8 cellular contexts compared by ENCODE assay signal in genomic region chr1:10338047-10338446, GRCh38.
DNase-seq lines count a peak whose midpoint lies in the region; ATAC-seq and TF ChIP-seq lines count a peak whose summit lies in the region.

No MANE protein-coding gene starts in this region.

- no peak overlapping the region for H3K4me3 Mint-ChIP-seq in nephron progenitor cell

- H3K27me3 ChIP-seq in MM.1S (replicated peaks; ENCODE audit: insufficient read depth, low read length) (no peaks in the 10 kb centered on the region), fibroblast of lung (ENCODE audit: control insufficient read depth, insufficient read depth, low read length) (no peaks in the 10 kb centered on the region), uterus (no peaks in the 10 kb centered on the region)

- peaks cover 10% of the 10 kb centered on the region for H3K4me1 Mint-ChIP-seq in nephron progenitor cell

- intact Hi-C loops in uterus (cut with DNase I; ENCODE audit: low total_unique reads) = no loop called here

- no peaks in the 10 kb centered on the region for H3K9me3 Mint-ChIP-seq in nephron progenitor cell

- H3K27me3 Mint-ChIP-seq in nephron progenitor cell (ENCODE audit: low read depth, poor library complexity) = no peaks in the 10 kb centered on the region

- H3K4me2 ChIP-seq in MM.1S (ENCODE audit: low read depth, low read length) (no peak overlapping the region), fibroblast of lung (ENCODE audit: extremely low read depth, insufficient read depth, low read length) (no peak overlapping the region)

- H3K36me3 Mint-ChIP-seq in nephron progenitor cell (ENCODE audit: low read depth) = peaks cover 41% of the 10 kb centered on the region

- TF ChIP-seq CTCF in MM.1S (IDR thresholded peaks at IDR 0.05; ENCODE audit: low read length) = peak; percentile 64
- TF ChIP-seq CTCF in fibroblast of lung (conservative IDR thresholded peaks at IDR 0.05 in 1 of 2, IDR thresholded peaks at IDR 0.05 in 1 of 2; ENCODE audit: low read depth in 1 of 2, low read length in 2 of 2) = peak; percentile 71 to 80
- peak; percentile 50 for TF ChIP-seq CTCF in nephron progenitor cell (IDR thresholded peaks at IDR 0.05)
- TF ChIP-seq CTCF in uterus (IDR thresholded peaks at IDR 0.05) = peak; percentile 58 to 67 (median 61)

- H3K4me1 ChIP-seq in MM.1S (ENCODE audit: low read length) (no peaks in the 10 kb centered on the region), fibroblast of lung (ENCODE audit: control insufficient read depth, extremely low read depth, insufficient read depth, low read length) (no peaks in the 10 kb centered on the region), uterus (no peaks in the 10 kb centered on the region)

- H3K9me3 ChIP-seq in MM.1S (replicated peaks; ENCODE audit: insufficient read depth, low read length) = no peaks in the 10 kb centered on the region
- no peaks in the 10 kb centered on the region for H3K9me3 ChIP-seq in fibroblast of lung (ENCODE audit: control insufficient read depth, insufficient read depth, low read depth, low read length)
- no peaks in the 10 kb centered on the region for H3K9me3 ChIP-seq in uterus

- DNase-seq in NCI-H2171 treated with DMSO at 0.1 percent for 48 hours (lab: John Stamatoyannopoulos, UW) (peak; percentile 14), NCI-H2171 (lab: John Stamatoyannopoulos, UW) (no peak), MM.1S (peak; percentile 29), fibroblast of lung (ENCODE audit: low read depth in 2 of 2) (peak; percentile 35 to 52), nephron progenitor cell (peak; percentile 41), uterus (peak; percentile 28 to 38)
- DNase-seq in activated CD8-positive, alpha-beta memory T cell treated with anti-CD3 and anti-CD28 coated beads for 24 hours = peak; percentile 61

- H2AFZ ChIP-seq in MM.1S (ENCODE audit: low read length) (no peak overlapping the region), fibroblast of lung (ENCODE audit: low read length) (no peak overlapping the region)

- H3K9me2 ChIP-seq in MM.1S (replicated peaks; ENCODE audit: insufficient read depth, low read length) = no peaks in the 10 kb centered on the region

- no peak overlapping the region for H3K9ac ChIP-seq in MM.1S (ENCODE audit: low read length)
- no peak overlapping the region for H3K9ac ChIP-seq in fibroblast of lung (ENCODE audit: insufficient read depth, low read length)

- H4K20me1 ChIP-seq in MM.1S (ENCODE audit: insufficient read depth, low read length) (no peaks in the 10 kb centered on the region), fibroblast of lung (ENCODE audit: control insufficient read depth, extremely low read depth, insufficient read depth, low read length) (no peaks in the 10 kb centered on the region)

- H3K36me3 ChIP-seq in MM.1S (replicated peaks; ENCODE audit: insufficient read depth, low read length) = no peaks in the 10 kb centered on the region
- H3K36me3 ChIP-seq in fibroblast of lung (ENCODE audit: control insufficient read depth, insufficient read depth, low read length) = peaks cover 3% of the 10 kb centered on the region
- H3K36me3 ChIP-seq in uterus = no peaks in the 10 kb centered on the region

- no peak for TF ChIP-seq POLR2A in uterus (IDR thresholded peaks at IDR 0.05)

- H3K4me3 ChIP-seq in MM.1S (ENCODE audit: low read length) (no peak overlapping the region), fibroblast of lung (replicated peaks in 1 of 4; ENCODE audit: control extremely low read depth in 1 of 4, insufficient read depth in 1 of 4, low read depth in 3 of 4, low read length in 4 of 4) (no peak overlapping the region), uterus (no peak overlapping the region)

- H3K79me2 ChIP-seq in MM.1S (ENCODE audit: low read length) (no peaks in the 10 kb centered on the region), fibroblast of lung (ENCODE audit: control insufficient read depth, insufficient read depth, low read length) (no peaks in the 10 kb centered on the region)

- H3K27ac Mint-ChIP-seq in nephron progenitor cell = no peak overlapping the region

- no peaks in the 10 kb centered on the region for H3F3A ChIP-seq in MM.1S (ENCODE audit: insufficient read depth, low read length)

- no peak for ATAC-seq in HG02623 (IDR thresholded peaks at IDR 0.05; ENCODE audit: unreplicated experiment)

- no peak overlapping the region for H3K27ac ChIP-seq in MM.1S (ENCODE audit: low read length)
- no peak overlapping the region for H3K27ac ChIP-seq in fibroblast of lung (ENCODE audit: insufficient read depth, low read length)
- no peak overlapping the region for H3K27ac ChIP-seq in uterus
